In the genomic region with DNA sequence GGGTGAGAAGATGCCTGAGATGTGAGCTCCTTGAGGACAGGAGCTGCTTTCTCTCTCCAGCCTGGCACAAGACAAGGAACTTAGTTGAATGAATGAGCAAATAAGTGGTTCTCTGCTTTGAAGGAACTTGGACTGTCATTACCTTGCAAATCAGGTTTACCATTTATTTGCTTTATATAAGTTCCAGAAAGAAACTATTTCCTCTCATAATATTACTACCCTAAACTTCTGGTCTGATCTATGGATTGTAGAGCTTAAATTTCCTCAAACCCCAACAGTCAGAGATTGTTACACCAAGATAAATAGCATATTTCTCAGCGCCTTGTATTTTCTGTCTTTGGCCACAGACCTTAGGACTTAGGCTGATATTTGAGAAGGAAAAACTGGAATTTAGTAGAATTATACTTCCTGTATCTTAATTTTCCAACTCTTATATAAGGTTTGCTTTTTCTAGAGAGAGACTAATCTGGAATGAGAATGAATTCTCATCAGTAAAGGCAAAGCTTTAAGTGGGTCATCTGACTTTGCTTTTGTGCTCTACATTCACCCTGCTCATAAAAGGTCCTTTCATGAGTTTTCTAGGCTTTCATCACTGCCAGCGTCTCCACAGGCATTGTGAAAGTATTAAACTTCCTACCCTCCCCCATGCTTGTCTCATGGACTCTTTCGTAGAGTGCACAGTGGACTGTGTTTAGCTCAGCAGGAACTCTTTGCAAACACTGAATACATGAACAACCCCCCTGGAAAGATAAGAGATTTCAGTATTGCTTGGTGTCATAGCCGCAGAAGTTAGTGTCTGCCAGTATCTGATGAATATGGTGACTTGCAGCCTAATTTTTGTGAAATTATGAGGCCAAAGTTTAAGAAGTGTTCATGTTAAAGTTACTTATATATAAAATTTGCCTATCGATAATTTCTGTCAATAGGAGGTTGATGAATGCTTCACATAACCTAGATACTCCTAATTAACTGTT, we compare ENCODE assay signal across 1 cellular context.
TF ChIP-seq lines count a peak whose summit lies in the region.

No MANE protein-coding gene starts in this region.

TF ChIP-seq in HepG2, 621 proteins besides CTCF, POLR2A, EP300 and RAD21 (continued from another document and continues in another):
- TF ChIP-seq, protein P1, sequence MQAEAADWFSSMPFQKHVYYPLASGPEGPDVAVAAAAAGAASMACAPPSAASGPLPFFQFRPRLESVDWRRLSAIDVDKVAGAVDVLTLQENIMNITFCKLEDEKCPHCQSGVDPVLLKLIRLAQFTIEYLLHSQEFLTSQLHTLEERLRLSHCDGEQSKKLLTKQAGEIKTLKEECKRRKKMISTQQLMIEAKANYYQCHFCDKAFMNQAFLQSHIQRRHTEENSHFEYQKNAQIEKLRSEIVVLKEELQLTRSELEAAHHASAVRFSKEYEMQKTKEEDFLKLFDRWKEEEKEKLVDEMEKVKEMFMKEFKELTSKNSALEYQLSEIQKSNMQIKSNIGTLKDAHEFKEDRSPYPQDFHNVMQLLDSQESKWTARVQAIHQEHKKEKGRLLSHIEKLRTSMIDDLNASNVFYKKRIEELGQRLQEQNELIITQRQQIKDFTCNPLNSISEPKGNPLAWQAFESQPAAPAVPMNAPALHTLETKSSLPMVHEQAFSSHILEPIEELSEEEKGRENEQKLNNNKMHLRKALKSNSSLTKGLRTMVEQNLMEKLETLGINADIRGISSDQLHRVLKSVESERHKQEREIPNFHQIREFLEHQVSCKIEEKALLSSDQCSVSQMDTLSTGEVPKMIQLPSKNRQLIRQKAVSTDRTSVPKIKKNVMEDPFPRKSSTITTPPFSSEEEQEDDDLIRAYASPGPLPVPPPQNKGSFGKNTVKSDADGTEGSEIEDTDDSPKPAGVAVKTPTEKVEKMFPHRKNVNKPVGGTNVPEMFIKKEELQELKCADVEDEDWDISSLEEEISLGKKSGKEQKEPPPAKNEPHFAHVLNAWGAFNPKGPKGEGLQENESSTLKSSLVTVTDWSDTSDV (CRISPR knock-in tag; IDR thresholded peaks at IDR 0.05), result no peak
- TF ChIP-seq SSRP1 (CRISPR knock-in tag; IDR thresholded peaks at IDR 0.05) (no peak), ZNF143 (CRISPR knock-in tag; IDR thresholded peaks at IDR 0.05) (no peak), FOXA3 (CRISPR knock-in tag; IDR thresholded peaks at IDR 0.05) (peak; percentile 90), RAD51 (IDR thresholded peaks at IDR 0.05; ENCODE audit: borderline replicate concordance) (no peak), TMF1 (CRISPR knock-in tag; IDR thresholded peaks at IDR 0.05; ENCODE audit: low read depth) (0 out of 2 replicates have a peak, but pooled peaks have one; percentile 45), NR3C1 (CRISPR knock-in tag; IDR thresholded peaks at IDR 0.05) (no peak), ZNF557 (CRISPR knock-in tag; IDR thresholded peaks at IDR 0.05) (no peak), ZNF737 (CRISPR knock-in tag; IDR thresholded peaks at IDR 0.05; ENCODE audit: borderline replicate concordance) (no peak), ZNF546 (CRISPR knock-in tag; conservative IDR thresholded peaks at IDR 0.05) (no peak), KDM3A (CRISPR knock-in tag; IDR thresholded peaks at IDR 0.05; ENCODE audit: low read depth) (peak; percentile 86), SRY (CRISPR knock-in tag; IDR thresholded peaks at IDR 0.05) (no peak), ZNF432 (CRISPR knock-in tag; IDR thresholded peaks at IDR 0.05; ENCODE audit: borderline replicate concordance) (no peak), ZNF570 (CRISPR knock-in tag; IDR thresholded peaks at IDR 0.05; ENCODE audit: borderline replicate concordance) (no peak), TARDBP (CRISPR knock-in tag; IDR thresholded peaks at IDR 0.05) (peak; percentile 99), HINFP (CRISPR knock-in tag; IDR thresholded peaks at IDR 0.05; ENCODE audit: low read depth) (no peak), JUN (CRISPR knock-in tag; IDR thresholded peaks at IDR 0.05) (no peak), ATF1 (CRISPR knock-in tag; IDR thresholded peaks at IDR 0.05) (peak; percentile 70; the same call in 1 of the 2 replicates), ZNF225 (CRISPR knock-in tag; IDR thresholded peaks at IDR 0.05) (no peak), PITX1 (CRISPR knock-in tag; IDR thresholded peaks at IDR 0.05) (peak; percentile 93), ZMYM4 (CRISPR knock-in tag; IDR thresholded peaks at IDR 0.05) (peak; percentile 86), PAWR (CRISPR knock-in tag; IDR thresholded peaks at IDR 0.05; ENCODE audit: borderline replicate concordance) (no peak), SALL2 (CRISPR knock-in tag; IDR thresholded peaks at IDR 0.05) (no peak), RBM22 (optimal IDR thresholded peaks at IDR 0.05; ENCODE audit: low read length) (peak; percentile 80), TBL1XR1 (IDR thresholded peaks at IDR 0.05; ENCODE audit: borderline replicate concordance, low read length, partially characterized antibody) (peak; percentile 93), ZFP37 (CRISPR knock-in tag; IDR thresholded peaks at IDR 0.05; ENCODE audit: borderline replicate concordance) (0 out of 2 replicates have a peak, but pooled peaks have one; percentile 3), ZNF761 (CRISPR knock-in tag; conservative IDR thresholded peaks at IDR 0.05) (0 out of 2 replicates have a peak, but pooled peaks have one; percentile 68), ZNF839 (CRISPR knock-in tag; IDR thresholded peaks at IDR 0.05; ENCODE audit: borderline replicate concordance) (no peak), ZNF549 (CRISPR knock-in tag; IDR thresholded peaks at IDR 0.05) (no peak), PHF8 (CRISPR knock-in tag; IDR thresholded peaks at IDR 0.05) (0 out of 2 replicates have a peak, but pooled peaks have one; percentile 37), ZNF451 (CRISPR knock-in tag; IDR thresholded peaks at IDR 0.05) (no peak), FOXJ3 (CRISPR knock-in tag; IDR thresholded peaks at IDR 0.05; ENCODE audit: borderline replicate concordance) (peak; percentile 91), NPAS2 (CRISPR knock-in tag; IDR thresholded peaks at IDR 0.05; ENCODE audit: borderline replicate concordance) (no peak), JUND (CRISPR knock-in tag; IDR thresholded peaks at IDR 0.05) (no peak), SMC3 (IDR thresholded peaks at IDR 0.05; ENCODE audit: low read length) (peak; percentile 69), MZF1 (CRISPR knock-in tag; IDR thresholded peaks at IDR 0.05; ENCODE audit: borderline replicate concordance) (no peak), SP5 (CRISPR knock-in tag; IDR thresholded peaks at IDR 0.05; ENCODE audit: borderline replicate concordance, low read depth) (peak; percentile 54; the same call in 1 of the 2 replicates), DR1 (CRISPR knock-in tag; IDR thresholded peaks at IDR 0.05) (no peak), NR2F2 (IDR thresholded peaks at IDR 0.05; ENCODE audit: borderline replicate concordance, low read depth) (peak; percentile 76; the same call in 1 of the 2 replicates), ZNF510 (CRISPR knock-in tag; IDR thresholded peaks at IDR 0.05; ENCODE audit: low read depth) (no peak; the same call in 1 of the 2 replicates), ZBTB38 (CRISPR knock-in tag; IDR thresholded peaks at IDR 0.05) (no peak), RARG (CRISPR knock-in tag; IDR thresholded peaks at IDR 0.05; ENCODE audit: low read depth) (no peak), GFI1 (CRISPR knock-in tag; IDR thresholded peaks at IDR 0.05; ENCODE audit: borderline replicate concordance) (peak; percentile 80; the same call in 1 of the 2 replicates), SMARCE1 (IDR thresholded peaks at IDR 0.05; ENCODE audit: borderline replicate concordance) (no peak), ELF3 (CRISPR knock-in tag; IDR thresholded peaks at IDR 0.05) (peak; percentile 93), ETS1 (CRISPR knock-in tag; IDR thresholded peaks at IDR 0.05) (no peak), RNF219 (CRISPR knock-in tag; IDR thresholded peaks at IDR 0.05) (no peak), RORA (CRISPR knock-in tag; IDR thresholded peaks at IDR 0.05) (no peak), HMGA1 (CRISPR knock-in tag; conservative IDR thresholded peaks at IDR 0.05) (no peak), ZNF34 (CRISPR knock-in tag; IDR thresholded peaks at IDR 0.05; ENCODE audit: borderline replicate concordance) (no peak), MED8 (CRISPR knock-in tag; IDR thresholded peaks at IDR 0.05; ENCODE audit: insufficient replicate concordance) (no peak)
- TF ChIP-seq, protein P2, sequence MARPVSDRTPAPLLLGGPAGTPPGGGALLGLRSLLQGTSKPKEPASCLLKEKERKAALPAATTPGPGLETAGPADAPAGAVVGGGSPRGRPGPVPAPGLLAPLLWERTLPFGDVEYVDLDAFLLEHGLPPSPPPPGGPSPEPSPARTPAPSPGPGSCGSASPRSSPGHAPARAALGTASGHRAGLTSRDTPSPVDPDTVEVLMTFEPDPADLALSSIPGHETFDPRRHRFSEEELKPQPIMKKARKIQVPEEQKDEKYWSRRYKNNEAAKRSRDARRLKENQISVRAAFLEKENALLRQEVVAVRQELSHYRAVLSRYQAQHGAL (CRISPR knock-in tag; IDR thresholded peaks at IDR 0.05; ENCODE audit: not compliant biosample characterization), result no peak
- TF ChIP-seq, protein P3, sequence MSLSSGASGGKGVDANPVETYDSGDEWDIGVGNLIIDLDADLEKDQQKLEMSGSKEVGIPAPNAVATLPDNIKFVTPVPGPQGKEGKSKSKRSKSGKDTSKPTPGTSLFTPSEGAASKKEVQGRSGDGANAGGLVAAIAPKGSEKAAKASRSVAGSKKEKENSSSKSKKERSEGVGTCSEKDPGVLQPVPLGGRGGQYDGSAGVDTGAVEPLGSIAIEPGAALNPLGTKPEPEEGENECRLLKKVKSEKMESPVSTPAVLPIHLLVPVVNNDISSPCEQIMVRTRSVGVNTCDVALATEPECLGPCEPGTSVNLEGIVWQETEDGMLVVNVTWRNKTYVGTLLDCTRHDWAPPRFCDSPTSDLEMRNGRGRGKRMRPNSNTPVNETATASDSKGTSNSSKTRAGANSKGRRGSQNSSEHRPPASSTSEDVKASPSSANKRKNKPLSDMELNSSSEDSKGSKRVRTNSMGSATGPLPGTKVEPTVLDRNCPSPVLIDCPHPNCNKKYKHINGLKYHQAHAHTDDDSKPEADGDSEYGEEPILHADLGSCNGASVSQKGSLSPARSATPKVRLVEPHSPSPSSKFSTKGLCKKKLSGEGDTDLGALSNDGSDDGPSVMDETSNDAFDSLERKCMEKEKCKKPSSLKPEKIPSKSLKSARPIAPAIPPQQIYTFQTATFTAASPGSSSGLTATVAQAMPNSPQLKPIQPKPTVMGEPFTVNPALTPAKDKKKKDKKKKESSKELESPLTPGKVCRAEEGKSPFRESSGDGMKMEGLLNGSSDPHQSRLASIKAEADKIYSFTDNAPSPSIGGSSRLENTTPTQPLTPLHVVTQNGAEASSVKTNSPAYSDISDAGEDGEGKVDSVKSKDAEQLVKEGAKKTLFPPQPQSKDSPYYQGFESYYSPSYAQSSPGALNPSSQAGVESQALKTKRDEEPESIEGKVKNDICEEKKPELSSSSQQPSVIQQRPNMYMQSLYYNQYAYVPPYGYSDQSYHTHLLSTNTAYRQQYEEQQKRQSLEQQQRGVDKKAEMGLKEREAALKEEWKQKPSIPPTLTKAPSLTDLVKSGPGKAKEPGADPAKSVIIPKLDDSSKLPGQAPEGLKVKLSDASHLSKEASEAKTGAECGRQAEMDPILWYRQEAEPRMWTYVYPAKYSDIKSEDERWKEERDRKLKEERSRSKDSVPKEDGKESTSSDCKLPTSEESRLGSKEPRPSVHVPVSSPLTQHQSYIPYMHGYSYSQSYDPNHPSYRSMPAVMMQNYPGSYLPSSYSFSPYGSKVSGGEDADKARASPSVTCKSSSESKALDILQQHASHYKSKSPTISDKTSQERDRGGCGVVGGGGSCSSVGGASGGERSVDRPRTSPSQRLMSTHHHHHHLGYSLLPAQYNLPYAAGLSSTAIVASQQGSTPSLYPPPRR (CRISPR knock-in tag; IDR thresholded peaks at IDR 0.05; ENCODE audit: borderline replicate concordance), result peak; percentile 77; the same call in 1 of the 2 replicates
- TF ChIP-seq, protein P4, sequence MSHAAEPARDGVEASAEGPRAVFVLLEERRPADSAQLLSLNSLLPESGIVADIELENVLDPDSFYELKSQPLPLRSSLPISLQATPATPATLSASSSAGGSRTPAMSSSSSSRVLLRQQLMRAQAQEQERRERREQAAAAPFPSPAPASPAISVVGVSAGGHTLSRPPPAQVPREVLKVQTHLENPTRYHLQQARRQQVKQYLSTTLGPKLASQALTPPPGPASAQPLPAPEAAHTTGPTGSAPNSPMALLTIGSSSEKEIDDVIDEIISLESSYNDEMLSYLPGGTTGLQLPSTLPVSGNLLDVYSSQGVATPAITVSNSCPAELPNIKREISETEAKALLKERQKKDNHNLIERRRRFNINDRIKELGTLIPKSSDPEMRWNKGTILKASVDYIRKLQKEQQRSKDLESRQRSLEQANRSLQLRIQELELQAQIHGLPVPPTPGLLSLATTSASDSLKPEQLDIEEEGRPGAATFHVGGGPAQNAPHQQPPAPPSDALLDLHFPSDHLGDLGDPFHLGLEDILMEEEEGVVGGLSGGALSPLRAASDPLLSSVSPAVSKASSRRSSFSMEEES (CRISPR knock-in tag; IDR thresholded peaks at IDR 0.05), result peak; percentile 97
